1 cellular context compared by ENCODE assay signal in the genomic region with DNA sequence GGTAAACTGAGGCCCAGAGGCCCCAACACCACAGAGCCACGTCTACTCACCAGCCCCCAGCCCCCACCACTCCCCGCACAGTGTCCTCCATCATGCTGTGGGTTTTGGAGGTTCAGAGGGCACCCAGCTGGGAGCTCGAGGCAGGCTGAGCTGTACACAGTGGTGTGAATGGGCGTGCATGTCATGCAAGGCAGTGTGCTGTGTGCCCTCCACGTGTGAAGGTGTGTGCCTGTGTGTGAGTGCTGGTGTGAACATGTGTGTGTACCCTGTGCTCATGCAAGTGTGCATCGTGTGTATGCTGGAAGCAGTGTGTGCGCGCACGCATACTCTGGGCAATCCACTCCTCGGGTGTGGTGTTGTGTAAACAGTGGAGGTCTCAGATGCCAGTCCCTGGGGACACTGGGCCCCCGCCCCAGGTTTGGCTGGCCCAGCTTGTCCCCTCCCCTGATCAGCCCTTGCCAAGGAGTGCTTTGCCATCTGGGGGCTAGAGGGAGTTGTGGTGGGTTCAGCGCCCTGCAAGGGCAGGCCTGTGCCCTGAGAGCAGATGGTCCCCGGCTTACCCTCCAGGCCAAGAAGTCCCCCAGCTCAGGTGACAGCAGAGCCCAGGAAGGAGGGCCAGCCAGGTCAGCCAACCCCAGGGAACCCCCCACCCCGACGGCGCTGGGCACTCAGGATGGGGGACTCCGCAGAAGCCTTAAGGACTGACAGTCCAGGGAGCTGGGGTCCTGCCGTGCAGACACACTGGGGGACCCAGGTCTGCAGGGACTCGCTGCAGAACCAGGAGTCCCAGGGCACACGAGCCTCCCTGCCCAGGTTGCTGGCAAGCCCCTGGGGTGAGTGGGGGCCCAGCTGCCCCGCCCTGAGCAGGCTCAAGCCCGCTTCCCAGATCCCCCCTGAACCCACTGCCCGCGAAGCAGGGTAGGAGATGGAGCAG.
TF ChIP-seq lines count a peak whose summit lies in the region.

No MANE protein-coding gene starts in this region.

TF ChIP-seq in HepG2, 621 proteins besides CTCF, POLR2A, EP300 and RAD21:
- TF ChIP-seq, protein P1, sequence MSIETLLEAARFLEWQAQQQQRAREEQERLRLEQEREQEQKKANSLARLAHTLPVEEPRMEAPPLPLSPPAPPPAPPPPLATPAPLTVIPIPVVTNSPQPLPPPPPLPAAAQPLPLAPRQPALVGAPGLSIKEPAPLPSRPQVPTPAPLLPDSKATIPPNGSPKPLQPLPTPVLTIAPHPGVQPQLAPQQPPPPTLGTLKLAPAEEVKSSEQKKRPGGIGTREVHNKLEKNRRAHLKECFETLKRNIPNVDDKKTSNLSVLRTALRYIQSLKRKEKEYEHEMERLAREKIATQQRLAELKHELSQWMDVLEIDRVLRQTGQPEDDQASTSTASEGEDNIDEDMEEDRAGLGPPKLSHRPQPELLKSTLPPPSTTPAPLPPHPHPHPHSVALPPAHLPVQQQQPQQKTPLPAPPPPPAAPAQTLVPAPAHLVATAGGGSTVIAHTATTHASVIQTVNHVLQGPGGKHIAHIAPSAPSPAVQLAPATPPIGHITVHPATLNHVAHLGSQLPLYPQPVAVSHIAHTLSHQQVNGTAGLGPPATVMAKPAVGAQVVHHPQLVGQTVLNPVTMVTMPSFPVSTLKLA (IDR thresholded peaks at IDR 0.05), result peak; percentile 86
- no peak for TF ChIP-seq ZNF616 (CRISPR knock-in tag; IDR thresholded peaks at IDR 0.05; ENCODE audit: low read depth)
